Comparison of ENCODE assay signal across 18 cellular contexts in genomic region chr12:109890620-109891019, GRCh38. TPM values are rescaled to one million over a fixed set of nuclear protein-coding genes. Genes with fewer than 3 reads are reported as not detected.
"Had no signal": no experiment of that assay in that cellular context is flagged by ENCODE, and none has a peak within 500 bp of the region (broad histone marks: within the 10 kb centered on the region; RNA-seq: fewer than 3 reads in every experiment).

No MANE protein-coding gene starts in this region.

- H3K9me3 Mint-ChIP-seq: activated naive CD8-positive, alpha-beta T cell treated with anti-CD3 and anti-CD28 coated beads for 36 hours; endodermal cell; memory B cell; nephron progenitor cell; stimulated activated naive CD8-positive, alpha-beta T cell treated with anti-CD3 and anti-CD28 coated beads, Interleukin-15, amount 100 ng/mL, for 72 hours; T-helper 1 cell treated with Interleukin-12 subunit alpha and Interleukin-12 subunit beta and Interleukin-4 antibody, amounts not matched to agents 30 μg/mL and 1 μg/mL, for 36 hours; WTC11 had no signal

- H3K27ac Mint-ChIP-seq: activated naive CD8-positive, alpha-beta T cell treated with anti-CD3 and anti-CD28 coated beads for 36 hours; endodermal cell; stimulated activated naive CD8-positive, alpha-beta T cell treated with anti-CD3 and anti-CD28 coated beads, Interleukin-15, amount 100 ng/mL, for 72 hours; T-helper 1 cell treated with Interleukin-12 subunit alpha and Interleukin-12 subunit beta and Interleukin-4 antibody, amounts not matched to agents 30 μg/mL and 1 μg/mL, for 36 hours; WTC11 had no signal

- H3K36me3 Mint-ChIP-seq: memory B cell, WTC11 had no signal

- H3K27me3 ChIP-seq: testis, upper lobe of right lung had no signal

- DNase-seq: activated CD4-positive, alpha-beta T cell treated with anti-CD3 and anti-CD28 coated beads for 48 hours; activated effector memory CD4-positive, alpha-beta T cell treated with anti-CD3 and anti-CD28 coated beads, Interleukin-2, amount 50 U/mL, for 16 hours; activated naive CD8-positive, alpha-beta T cell treated with anti-CD3 and anti-CD28 coated beads for 36 hours; anterior cingulate cortex; dermis blood vessel endothelial cell; endodermal cell; left ventricle myocardium inferior; nephron progenitor cell; stimulated activated CD4-positive, alpha-beta T cell treated with anti-CD3 and anti-CD28 coated beads, Interleukin-15, amount 100 ng/mL, for 24 hours; stimulated activated CD4-positive, alpha-beta T cell treated with anti-CD3 and anti-CD28 coated beads, Interleukin-4, amount 100 ng/mL, for 24 hours; stimulated activated naive CD8-positive, alpha-beta T cell treated with anti-CD3 and anti-CD28 coated beads, Interleukin-15, amount 100 ng/mL, for 72 hours; testis; upper lobe of right lung had no signal

- H3K9me3 ChIP-seq: left ventricle myocardium inferior, testis, upper lobe of right lung had no signal

- H3K27ac ChIP-seq: left ventricle myocardium inferior, testis, upper lobe of right lung had no signal

- H3K27me3 Mint-ChIP-seq: activated naive CD8-positive, alpha-beta T cell treated with anti-CD3 and anti-CD28 coated beads for 36 hours; memory B cell; stimulated activated naive CD8-positive, alpha-beta T cell treated with anti-CD3 and anti-CD28 coated beads, Interleukin-15, amount 100 ng/mL, for 72 hours had no signal

- H3K4me3 Mint-ChIP-seq: activated naive CD8-positive, alpha-beta T cell treated with anti-CD3 and anti-CD28 coated beads for 36 hours; endodermal cell; memory B cell; nephron progenitor cell; stimulated activated naive CD8-positive, alpha-beta T cell treated with anti-CD3 and anti-CD28 coated beads, Interleukin-15, amount 100 ng/mL, for 72 hours; T-helper 1 cell treated with Interleukin-12 subunit alpha and Interleukin-12 subunit beta and Interleukin-4 antibody, amounts not matched to agents 30 μg/mL and 1 μg/mL, for 36 hours; WTC11 had no signal

- ATAC-seq: esophagus mucosa; stimulated activated naive CD8-positive, alpha-beta T cell treated with anti-CD3 and anti-CD28 coated beads, Interleukin-15, amount 100 ng/mL, for 72 hours; upper lobe of right lung; WTC11 had no signal

- FAIRE-seq: islet of Langerhans had no signal

RNA-seq across cellular contexts. Expression of gene TRPV4, which starts 57.4 kb away (rescaled TPM):
- total RNA-seq: activated naive CD8-positive, alpha-beta T cell treated with anti-CD3 and anti-CD28 coated beads for 36 hours had no signal
